Comparison of ENCODE assay signal across 19 cellular contexts in the genomic region with DNA sequence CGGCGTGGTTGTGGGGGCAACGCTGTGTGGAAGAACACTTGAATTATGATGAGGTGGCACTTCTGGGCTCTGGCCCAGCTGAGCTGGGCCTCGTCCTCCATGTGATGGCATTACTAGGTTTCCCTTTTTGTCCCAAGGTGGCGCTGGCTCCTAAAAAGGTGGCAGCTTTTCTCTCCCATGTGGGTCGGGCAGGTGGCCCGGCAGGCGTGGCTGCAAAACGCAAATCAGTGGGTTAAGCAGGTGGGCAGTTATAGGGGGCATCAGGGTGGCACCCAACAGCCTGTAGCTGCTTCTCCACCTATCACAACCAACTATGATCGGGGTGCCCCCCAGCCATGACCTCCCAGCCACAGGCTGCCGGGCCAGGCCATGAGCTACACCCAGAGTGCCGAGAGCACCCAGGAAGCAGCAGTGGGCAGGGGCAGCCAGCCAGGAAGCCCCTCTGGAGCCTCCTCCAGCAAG. TPM values are rescaled to one million over a fixed set of nuclear protein-coding genes. Genes with fewer than 3 reads are reported as not detected.
A peak's percentile ranks its signal among the peaks of the same experiment; 100 is the strongest.
DNase-seq lines count a peak whose midpoint lies in the region; TF ChIP-seq lines count a peak whose summit lies in the region.
"Had no signal": no experiment of that assay in that cellular context is flagged by ENCODE, and none has a peak within 500 bp of the region (broad histone marks: within the 10 kb centered on the region; RNA-seq: fewer than 3 reads in every experiment).

No MANE protein-coding gene starts in this region.

- peak; percentile 9 for TF ChIP-seq CTCF in GM12873 (IDR thresholded peaks at IDR 0.05; ENCODE audit: insufficient read depth, low read depth, low read length, missing control alignments)
- peak; percentile 45 for TF ChIP-seq CTCF in OCI-LY7 (conservative IDR thresholded peaks at IDR 0.05; ENCODE audit: low read length)
- no peak for TF ChIP-seq CTCF in glutamatergic neuron (IDR thresholded peaks at IDR 0.05; ENCODE audit: partially characterized antibody, unreplicated experiment)
- no peak for TF ChIP-seq CTCF in testis (IDR thresholded peaks at IDR 0.05)

- no peaks in the 10 kb centered on the region for H3K9me2 ChIP-seq in OCI-LY7 (ENCODE audit: insufficient read depth, low read length)

- H3K27ac Mint-ChIP-seq in glutamatergic neuron (ENCODE audit: unreplicated experiment): no peak overlapping the region
- H3K27ac Mint-ChIP-seq: activated CD4-positive, alpha-beta memory T cell treated with anti-CD3 and anti-CD28 coated beads for 36 hours; activated naive CD8-positive, alpha-beta T cell treated with anti-CD3 and anti-CD28 coated beads for 36 hours; activated T-helper 1 cell treated with anti-CD3 and anti-CD28 coated beads, Interleukin-12 subunit alpha, Interleukin-12 subunit beta, Interleukin-2, Interleukin-4 antibody, amounts not matched to agents 30 ng/mL and 10 ng/mL and 1 ng/mL, durations not matched to agents 14 hours and 24 hours and 36 hours; GM23338; mesothelial cell of epicardium; stimulated activated memory B cell treated with anti-CD40 and anti-IgM and Interleukin-4, amounts not matched to agents 10 μg/mL and 1 μg/mL and 100 μg/mL, for 72 hours had no signal

- H2AFZ ChIP-seq in OCI-LY7 (ENCODE audit: low read length): no peak overlapping the region
- H2AFZ ChIP-seq: GM23338 had no signal

- CTCF ChIA-PET in OCI-LY7 (lab: Charles Lee; ENCODE audit: unreplicated experiment): interaction anchor here (0.6 kb wide), 1 partner anchor 318 kb away, joined by 4 read pairs; no protein-coding TSS in a partner anchor

- no peaks in the 10 kb centered on the region for H4K20me1 ChIP-seq in OCI-LY7 (ENCODE audit: insufficient read depth, low read length)

- H3K4me3 ChIP-seq in OCI-LY7 (ENCODE audit: low read depth, low read length, poor library complexity, severe bottlenecking): no peak overlapping the region
- H3K4me3 ChIP-seq in testis: no peak overlapping the region
- H3K4me3 ChIP-seq: body of pancreas, colonic mucosa, GM23338, transverse colon had no signal

- WGBS in testis, 2 donors: 77 to 85% methylated on average over 12 of the region's 12 CpGs

- peaks cover 3% of the 10 kb centered on the region for H3K9me3 Mint-ChIP-seq in glutamatergic neuron (ENCODE audit: unreplicated experiment)
- H3K9me3 Mint-ChIP-seq: activated CD4-positive, alpha-beta memory T cell treated with anti-CD3 and anti-CD28 coated beads for 36 hours; activated naive CD8-positive, alpha-beta T cell treated with anti-CD3 and anti-CD28 coated beads for 36 hours; activated T-helper 1 cell treated with anti-CD3 and anti-CD28 coated beads, Interleukin-12 subunit alpha, Interleukin-12 subunit beta, Interleukin-2, Interleukin-4 antibody, amounts not matched to agents 30 ng/mL and 10 ng/mL and 1 ng/mL, durations not matched to agents 14 hours and 24 hours and 36 hours; GM23338; mesothelial cell of epicardium had no signal

- POLR2A ChIA-PET in OCI-LY7 (lab: Charles Lee): no interaction called here

- BruUV-seq in OCI-LY7 (replicated peaks; lab: Mats Ljungman, UMichigan): no TSS peak

- H3K79me2 ChIP-seq in OCI-LY7 (ENCODE audit: insufficient read depth, low read depth, low read length): no peaks in the 10 kb centered on the region

- H3K4me3 Mint-ChIP-seq in glutamatergic neuron (ENCODE audit: unreplicated experiment): no peak overlapping the region
- H3K4me3 Mint-ChIP-seq: activated CD4-positive, alpha-beta memory T cell treated with anti-CD3 and anti-CD28 coated beads for 36 hours; activated naive CD8-positive, alpha-beta T cell treated with anti-CD3 and anti-CD28 coated beads for 36 hours; activated T-helper 1 cell treated with anti-CD3 and anti-CD28 coated beads, Interleukin-12 subunit alpha, Interleukin-12 subunit beta, Interleukin-2, Interleukin-4 antibody, amounts not matched to agents 30 ng/mL and 10 ng/mL and 1 ng/mL, durations not matched to agents 14 hours and 24 hours and 36 hours; CD14-positive monocyte; GM23338; mesothelial cell of epicardium; stimulated activated memory B cell treated with anti-CD40 and anti-IgM and Interleukin-4, amounts not matched to agents 10 μg/mL and 1 μg/mL and 100 μg/mL, for 72 hours had no signal

- no peaks in the 10 kb centered on the region for H3K36me3 ChIP-seq in OCI-LY7 (ENCODE audit: insufficient read depth, low read length)
- no peaks in the 10 kb centered on the region for H3K36me3 ChIP-seq in testis (ENCODE audit: low read depth, missing control alignments)
- H3K36me3 ChIP-seq: colonic mucosa, transverse colon had no signal

- H3K4me1 ChIP-seq in OCI-LY7 (ENCODE audit: insufficient read depth, low read length, poor library complexity, severe bottlenecking): no peaks in the 10 kb centered on the region
- peaks cover 11% of the 10 kb centered on the region for H3K4me1 ChIP-seq in testis
- H3K4me1 ChIP-seq: body of pancreas, colonic mucosa, transverse colon had no signal

- H3K9me3 ChIP-seq in OCI-LY7 (ENCODE audit: low read length): no peaks in the 10 kb centered on the region
- no peaks in the 10 kb centered on the region for H3K9me3 ChIP-seq in testis
- H3K9me3 ChIP-seq: body of pancreas, colonic mucosa, transverse colon had no signal

- H3K4me2 ChIP-seq in OCI-LY7 (ENCODE audit: low read length): no peak overlapping the region
- H3K4me2 ChIP-seq: GM23338 had no signal

- DNase-seq in NCI-H510A treated with DMSO at 0.1 percent for 48 hours (lab: John Stamatoyannopoulos, UW) (peak; percentile 26), NCI-H510A (lab: John Stamatoyannopoulos, UW) (no peak), OCI-LY7 (ENCODE audit: low spot score) (peak; percentile 16), glutamatergic neuron (peak; percentile 8), testis (no peak), NCI-H1694 (lab: John Stamatoyannopoulos, UW) (no peak), ecto neural progenitor cell (ENCODE audit: low spot score) (no peak)
- DNase-seq: activated CD4-positive, alpha-beta memory T cell treated with anti-CD3 and anti-CD28 coated beads for 36 hours; activated naive CD8-positive, alpha-beta T cell treated with anti-CD3 and anti-CD28 coated beads for 36 hours; colonic mucosa; NCI-H2081; transverse colon had no signal

- peaks cover 2% of the 10 kb centered on the region for H3K4me1 Mint-ChIP-seq in glutamatergic neuron (ENCODE audit: low read depth, unreplicated experiment)
- H3K4me1 Mint-ChIP-seq: mesothelial cell of epicardium had no signal

- H3K27ac ChIP-seq in OCI-LY7 (ENCODE audit: low read depth, low read length, poor library complexity, severe bottlenecking): no peak overlapping the region
- no peak overlapping the region for H3K27ac ChIP-seq in testis
- H3K27ac ChIP-seq: body of pancreas, colonic mucosa, transverse colon had no signal

- intact Hi-C loops in OCI-LY7 (cut with micrococcal nuclease; ENCODE audit: unreplicated experiment) (loop anchor here (1.0 to 10.0 kb wide), 2 partner anchors 66 to 140 kb away; partner anchors contain the start of gene HES3), testis (cut with DNase I; ENCODE audit: low total_unique reads) (no loop called here)

- H3K27me3 Mint-ChIP-seq in glutamatergic neuron (ENCODE audit: unreplicated experiment): peaks cover 9% of the 10 kb centered on the region

- TF ChIP-seq POLR2A in testis (IDR thresholded peaks at IDR 0.05): no peak

- no peaks in the 10 kb centered on the region for H3K36me3 Mint-ChIP-seq in glutamatergic neuron (ENCODE audit: unreplicated experiment)
- H3K36me3 Mint-ChIP-seq: activated CD4-positive, alpha-beta memory T cell treated with anti-CD3 and anti-CD28 coated beads for 36 hours; activated naive CD8-positive, alpha-beta T cell treated with anti-CD3 and anti-CD28 coated beads for 36 hours; CD14-positive monocyte; mesothelial cell of epicardium; stimulated activated memory B cell treated with anti-CD40 and anti-IgM and Interleukin-4, amounts not matched to agents 10 μg/mL and 1 μg/mL and 100 μg/mL, for 72 hours had no signal

- H3K27me3 ChIP-seq in testis: no peaks in the 10 kb centered on the region
- H3K27me3 ChIP-seq: colonic mucosa had no signal

RNA-seq across cellular contexts. Expression of gene KCNAB2, which starts 59.6 kb away (rescaled TPM):
- 42.1 and 46.7 TPM in 2 replicates for total RNA-seq in OCI-LY7 (2014; rRNA removed; shearing (Covaris generic))
- 120 and 133 TPM in 2 replicates for total RNA-seq in OCI-LY7 (2022)
- total RNA-seq in glutamatergic neuron (ENCODE audit: unreplicated experiment): 20.4 TPM
- 1 to 10 TPM; 9.0 to 9.3 TPM for total RNA-seq in testis
- polyA plus RNA-seq in testis (ENCODE audit: insufficient read depth, low read depth, low replicate concordance): 9.8 TPM

Comparison
In these comparisons a context has a peak if more than half of its experiments do, and no peak if none do; other contexts are left out.
1. DNase-seq: peak in NCI-H510A treated with DMSO at 0.1 percent for 48 hours (single experiment), OCI-LY7 (single experiment) and glutamatergic neuron (single experiment); none in NCI-H510A (single experiment), testis (single experiment), NCI-H1694 (single experiment) and ecto neural progenitor cell (single experiment).
2. CTCF ChIP-seq: peak in GM12873 (single experiment) and OCI-LY7 (single experiment); none in glutamatergic neuron (single experiment) and testis (0 of 3).